24 cellular contexts compared by ENCODE assay signal in genomic region chr9:34406219-34406618, GRCh38. TPM values are rescaled to one million over a fixed set of nuclear protein-coding genes. Genes with fewer than 3 reads are reported as not detected.
"Had no signal": no experiment of that assay in that cellular context is flagged by ENCODE, and none has a peak within 500 bp of the region (broad histone marks: within the 10 kb centered on the region; RNA-seq: fewer than 3 reads in every experiment).

No MANE protein-coding gene starts in this region.

- H3K4me3 ChIP-seq: SJSA1, SK-N-MC had no signal

- H3K27me3 ChIP-seq: SJSA1 had no signal

- H3K27ac ChIP-seq: HL-60, SJSA1, SK-N-MC had no signal

- H3K9me3 ChIP-seq: SJSA1 had no signal

- DNase-seq: KBM-7, MV-4-11, NCI-H1092, NCI-H1105 treated with DMSO at 0.1 percent for 48 hours, NCI-H1417 treated with DMSO at 0.1 percent for 48 hours, NCI-H187, NCI-H2029, NCI-H2081 treated with DMSO at 0.1 percent for 48 hours, NCI-H2171, NCI-H226, NCI-H446, NCI-H510A, NCI-H526, NCI-H82, Right ventricle myocardium superior, RPMI8226, SIG-M5, T-helper 1 cell, T-helper 17 cell had no signal

- H3K4me1 ChIP-seq: SJSA1 had no signal

RNA-seq across cellular contexts. Expression of gene DNAI1, which starts 52.4 kb away (rescaled TPM):
- total RNA-seq: LHCN-M2, MCF 10A, Right ventricle myocardium superior, SJSA1, T-helper 17 cell had no signal
